23 cellular contexts compared by ENCODE assay signal in the genomic region with DNA sequence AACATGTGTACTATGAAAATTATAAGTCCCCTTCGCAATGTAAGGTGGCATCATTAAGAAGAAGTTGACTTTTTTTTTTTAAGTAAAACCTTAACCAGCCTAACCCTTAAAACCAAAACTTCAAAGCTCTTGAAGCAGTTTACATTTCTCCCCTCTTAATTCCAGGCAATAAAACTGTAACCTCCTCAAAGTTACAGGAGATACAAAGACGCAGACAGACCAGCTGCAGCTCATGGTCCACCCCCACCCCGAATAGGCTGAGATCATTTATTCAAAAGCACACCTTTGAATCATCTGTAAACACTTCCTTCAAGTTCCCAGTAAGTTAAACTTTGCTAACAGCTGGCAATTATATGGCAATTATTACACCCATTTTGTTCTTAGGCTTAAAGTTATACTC.
"Had no signal": no experiment of that assay in that cellular context is flagged by ENCODE, and none has a peak within 500 bp of the region (broad histone marks: within the 10 kb centered on the region; RNA-seq: fewer than 3 reads in every experiment).

No MANE protein-coding gene starts in this region.

- H3K27ac ChIP-seq: colonic mucosa, parathyroid adenoma, prostate gland, right lobe of liver, spleen, tibial nerve, upper lobe of right lung, vagina had no signal

- H3K27me3 ChIP-seq: colonic mucosa, right lobe of liver, spleen, tibial nerve, upper lobe of right lung, vagina had no signal

- ATAC-seq: left ventricle myocardium superior; natural killer cell treated with Interleukin-12 subunit alpha and Interleukin-12 subunit beta and Interleukin-15 and Interleukin-18, amount 100 ng/mL, for 72 hours; right lobe of liver; stimulated activated memory B cell treated with anti-CD40 and anti-IgM and Interleukin-4, amounts not matched to agents 10 μg/mL and 1 μg/mL and 100 μg/mL, for 72 hours; upper lobe of right lung had no signal

- H3K9me3 ChIP-seq: colonic mucosa, prostate gland, right lobe of liver, spleen, tibial nerve, upper lobe of right lung, vagina had no signal

- FAIRE-seq: endothelial cell of umbilical vein had no signal

- DNase-seq: colonic mucosa; dermis blood vessel endothelial cell; foreskin melanocyte; head of caudate nucleus; hippocampal formation; left ventricle myocardium superior; mesenchymal stem cell; midbrain; retina; right lobe of liver; spleen; stimulated activated CD4-positive, alpha-beta T cell treated with anti-CD3 and anti-CD28 coated beads, Interleukin-15, amount 100 ng/mL, for 24 hours; stimulated activated CD4-positive, alpha-beta T cell treated with anti-CD3 and anti-CD28 coated beads, Interleukin-1b, Interleukin-23, amount 100 ng/mL, for 48 hours; stimulated activated CD4-positive, alpha-beta T cell treated with anti-CD3 and anti-CD28 coated beads, Interleukin-4, amount 100 ng/mL, for 24 hours; upper lobe of right lung had no signal

- H3K4me3 ChIP-seq: colonic mucosa, lung, prostate gland, right lobe of liver, spleen, tibial nerve, upper lobe of right lung, vagina had no signal

- H3K4me1 ChIP-seq: colonic mucosa, parathyroid adenoma, prostate gland, right lobe of liver, spleen, tibial nerve, upper lobe of right lung, vagina had no signal

- H3K36me3 ChIP-seq: colonic mucosa, prostate gland, right lobe of liver, spleen, tibial nerve, upper lobe of right lung, vagina had no signal
